Comparison of ENCODE assay signal across 7 cellular contexts in the genomic region with DNA sequence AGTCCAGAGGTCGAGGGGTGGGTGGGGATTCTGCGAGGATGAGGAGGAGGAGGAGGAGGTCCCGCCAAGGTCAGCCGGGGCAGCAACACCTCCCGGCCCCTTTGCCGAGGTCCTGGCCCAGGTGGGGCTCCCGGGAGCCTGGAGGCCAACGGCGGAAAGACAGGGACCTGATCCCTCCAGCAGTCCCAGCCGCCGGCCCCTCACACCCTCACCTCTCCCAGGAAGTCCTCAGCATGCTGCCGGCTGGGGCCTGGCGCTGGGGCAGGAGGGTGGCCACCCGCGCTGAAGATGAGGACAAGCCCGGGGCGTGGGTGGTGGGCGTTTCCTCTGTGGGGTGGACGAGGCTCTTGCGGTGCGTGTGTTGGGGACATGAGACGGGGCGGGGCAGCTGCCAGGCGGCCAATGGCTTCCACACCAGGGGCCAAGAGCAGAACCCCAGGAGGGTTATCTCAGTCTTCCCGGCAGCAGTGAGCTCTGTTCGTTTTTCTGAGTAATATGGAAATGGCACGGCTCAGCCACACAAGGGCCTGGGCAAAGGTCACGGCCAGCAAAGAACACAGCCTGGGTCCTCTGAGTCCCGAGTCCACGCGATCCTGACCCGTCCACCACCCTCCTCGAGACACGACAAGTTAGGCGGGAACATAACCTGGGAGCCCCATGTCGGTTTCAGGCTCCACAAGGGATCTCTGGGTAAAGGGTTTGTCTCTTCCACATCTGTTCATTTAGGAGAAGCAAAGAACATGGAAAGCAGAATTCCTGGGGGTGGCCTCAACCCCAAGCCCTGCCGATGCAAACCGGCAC.
DNase-seq lines count a peak whose midpoint lies in the region; ATAC-seq, FAIRE-seq and TF ChIP-seq lines count a peak whose summit lies in the region.

No MANE protein-coding gene starts in this region.

- H3K4me1 Mint-ChIP-seq in naive B cell (peaks cover 26 to 44% (median 33%) of the 10 kb centered on the region in 3 donors), type B pancreatic cell (ENCODE audit: unreplicated experiment) (peaks cover 14% of the 10 kb centered on the region)

- H3K36me3 ChIP-seq in KOPT-K1 (ENCODE audit: insufficient read depth, low read length): peaks cover 14% of the 10 kb centered on the region

- H3K27ac ChIP-seq in KOPT-K1 (ENCODE audit: low read depth, low read length, poor library complexity, severe bottlenecking): peak overlapping the region; percentile 98

- H3K4me3 Mint-ChIP-seq in naive B cell: peak overlapping the region; percentile 36 to 92 (median 72)
- H3K4me3 Mint-ChIP-seq in type B pancreatic cell: no peak overlapping the region

- no peaks in the 10 kb centered on the region for H3K9me3 ChIP-seq in KOPT-K1 (ENCODE audit: insufficient read depth, low read length, poor library complexity, severe bottlenecking)

- no peaks in the 10 kb centered on the region for H3K27me3 Mint-ChIP-seq in naive B cell
- no peaks in the 10 kb centered on the region for H3K27me3 Mint-ChIP-seq in type B pancreatic cell

- no peak for FAIRE-seq in HTR-8/SVneo (lab: Jason Lieb, UNC)

- peak overlapping the region; percentile 98 to 99 for H3K27ac Mint-ChIP-seq in activated naive CD4-positive, alpha-beta T cell treated with anti-CD3 and anti-CD28 coated beads, Interleukin-2, amount 50 U/mL, for 72 hours
- H3K27ac Mint-ChIP-seq in naive B cell (peak overlapping the region; percentile 96 to 100 (median 99)), type B pancreatic cell (peak overlapping the region; percentile 54)

- H3K9me3 Mint-ChIP-seq in activated naive CD4-positive, alpha-beta T cell treated with anti-CD3 and anti-CD28 coated beads, Interleukin-2, amount 50 U/mL, for 72 hours: peaks cover 0 to 11% of the 10 kb centered on the region in 2 donors
- H3K9me3 Mint-ChIP-seq in naive B cell (peaks cover 3 to 18% (median 7%) of the 10 kb centered on the region in 7 donors), type B pancreatic cell (no peaks in the 10 kb centered on the region)

- DNase-seq in activated naive CD4-positive, alpha-beta T cell treated with anti-CD3 and anti-CD28 coated beads, Interleukin-2, amount 50 U/mL, for 72 hours (ENCODE audit: low spot score in 2 of 2): peak; percentile 31 to 78
- no peak for DNase-seq in naive B cell
- no peak for DNase-seq in type B pancreatic cell (ENCODE audit: extremely low spot score, unreplicated experiment)
- no peak for DNase-seq in HTR-8/SVneo (ENCODE audit: insufficient read length, low spot score)
- no peak for DNase-seq in NCI-H1048 (lab: John Stamatoyannopoulos, UW)

- ATAC-seq in activated naive CD4-positive, alpha-beta T cell treated with anti-CD3 and anti-CD28 coated beads, Interleukin-2, amount 50 U/mL, for 72 hours: peak in 1 of 2 donors; percentile 6
- no peak for ATAC-seq in naive B cell (ENCODE audit: low read depth in 2 of 2)
- no peak for ATAC-seq in GM21515 (IDR thresholded peaks at IDR 0.05; ENCODE audit: unreplicated experiment)

- H3K36me3 Mint-ChIP-seq in activated naive CD4-positive, alpha-beta T cell treated with anti-CD3 and anti-CD28 coated beads, Interleukin-2, amount 50 U/mL, for 72 hours: peaks cover 34 to 45% of the 10 kb centered on the region in 2 donors
- H3K36me3 Mint-ChIP-seq in naive B cell (peaks cover 0 to 18% of the 10 kb centered on the region in 2 donors), type B pancreatic cell (no peaks in the 10 kb centered on the region)

- TF ChIP-seq CTCF in type B pancreatic cell (conservative IDR thresholded peaks at IDR 0.05): no peak

Comparison
In these comparisons a context has a peak if more than half of its experiments do, and no peak if none do; other contexts are left out.
1. DNase-seq: peak in activated naive CD4-positive, alpha-beta T cell treated with anti-CD3 and anti-CD28 coated beads, Interleukin-2, amount 50 U/mL, for 72 hours (2 of 2); none in naive B cell (single experiment), type B pancreatic cell (single experiment), HTR-8/SVneo (single experiment) and NCI-H1048 (single experiment).
2. Peak in every context shown above with its lines, with median percentiles within 50 percentile points of each other: H3K27ac Mint-ChIP-seq.